In genomic region chr10:107025676-107026075, GRCh38 we compare ENCODE assay signal across 1 cellular context.
TF ChIP-seq lines count a peak whose summit lies in the region.

No MANE protein-coding gene starts in this region.

TF ChIP-seq in K562, 482 proteins besides CTCF, POLR2A, EP300 and RAD21 (continued from another document and continues in another):
- TF ChIP-seq FOXK2 (conservative IDR thresholded peaks at IDR 0.05 in 1 of 2, IDR thresholded peaks at IDR 0.05 in 1 of 2; ENCODE audit: low read depth in 2 of 2) (no peak), MAFG (tag; conservative IDR thresholded peaks at IDR 0.05) (peak; percentile 78), HDAC3 (IDR thresholded peaks at IDR 0.05; ENCODE audit: borderline replicate concordance, partially characterized antibody) (peak; percentile 74), SMAD4 (CRISPR knock-in tag; conservative IDR thresholded peaks at IDR 0.05) (peak; percentile 65), ZZZ3 (IDR thresholded peaks at IDR 0.05) (no peak), TFAP4 (CRISPR knock-in tag; IDR thresholded peaks at IDR 0.05; ENCODE audit: borderline replicate concordance) (no peak), CTCFL (IDR thresholded peaks at IDR 0.05; ENCODE audit: borderline replicate concordance, insufficient read depth, low read depth, low read length, poor library complexity, severe bottlenecking) (no peak), LEF1 (IDR thresholded peaks at IDR 0.05) (peak; percentile 60; the same call in 1 of the 2 replicates), NR4A1 (CRISPR knock-in tag; IDR thresholded peaks at IDR 0.05) (no peak), NR4A1 (tag; IDR thresholded peaks at IDR 0.05) (peak; percentile 27; the same call in 1 of the 2 replicates), TCF7L2 (IDR thresholded peaks at IDR 0.05; ENCODE audit: low read depth, low read length) (no peak), KDM1A (IDR thresholded peaks at IDR 0.05) (peak; percentile 87 to 92), PBX2 (CRISPR knock-in tag; IDR thresholded peaks at IDR 0.05; ENCODE audit: low read depth) (no peak), PBX2 (tag; conservative IDR thresholded peaks at IDR 0.05; ENCODE audit: low read depth) (no peak), NCOA1 (IDR thresholded peaks at IDR 0.05; ENCODE audit: low read depth) (peak; percentile 62; the same call in 1 of the 2 replicates), ZNF3 (CRISPR knock-in tag; IDR thresholded peaks at IDR 0.05) (no peak), TCF3 (CRISPR knock-in tag; IDR thresholded peaks at IDR 0.05) (peak; percentile 89), ATF6 (CRISPR knock-in tag; IDR thresholded peaks at IDR 0.05) (no peak), MTA1 (IDR thresholded peaks at IDR 0.05; ENCODE audit: borderline replicate concordance) (0 out of 2 replicates have a peak, but pooled peaks have one; percentile 48), CBX5 (IDR thresholded peaks at IDR 0.05; ENCODE audit: borderline replicate concordance, low read depth) (0 out of 2 replicates have a peak, but pooled peaks have one; percentile 25), JUN (IDR thresholded peaks at IDR 0.05; ENCODE audit: borderline replicate concordance, low read depth, low read length) (peak; percentile 21; the same call in 1 of the 2 replicates), JUN (CRISPR knock-in tag; IDR thresholded peaks at IDR 0.05; ENCODE audit: borderline replicate concordance) (no peak), ZNF347 (CRISPR knock-in tag; IDR thresholded peaks at IDR 0.05; ENCODE audit: low read depth) (no peak), SMAD2 (IDR thresholded peaks at IDR 0.05; ENCODE audit: low read depth, low read length) (no peak), LCOR (CRISPR knock-in tag; IDR thresholded peaks at IDR 0.05) (no peak), GTF2A2 (tag; IDR thresholded peaks at IDR 0.05) (no peak), NFYB (IDR thresholded peaks at IDR 0.05; ENCODE audit: extremely low read depth, insufficient read length) (no peak), ZKSCAN1 (IDR thresholded peaks at IDR 0.05; ENCODE audit: low read depth, low read length) (0 out of 2 replicates have a peak, but pooled peaks have one; percentile 17), ZKSCAN3 (CRISPR knock-in tag; IDR thresholded peaks at IDR 0.05) (no peak), CUX1 (CRISPR knock-in tag; IDR thresholded peaks at IDR 0.05) (no peak), TOE1 (IDR thresholded peaks at IDR 0.05; ENCODE audit: borderline replicate concordance) (no peak), TOE1 (CRISPR knock-in tag; IDR thresholded peaks at IDR 0.05; ENCODE audit: borderline replicate concordance, low read depth) (no peak), DPF2 (IDR thresholded peaks at IDR 0.05) (peak; percentile 85), ZNF174 (CRISPR knock-in tag; IDR thresholded peaks at IDR 0.05) (no peak), ZNF780A (CRISPR knock-in tag; IDR thresholded peaks at IDR 0.05) (no peak), PHB (CRISPR knock-in tag; IDR thresholded peaks at IDR 0.05) (no peak), POLR2AphosphoS5 (IDR thresholded peaks at IDR 0.05; ENCODE audit: control insufficient read depth, insufficient read depth, low read depth, low read length) (peak; percentile 71; the same call in 1 of the 2 replicates), NFIC (IDR thresholded peaks at IDR 0.05) (peak; percentile 42), RUNX1 (IDR thresholded peaks at IDR 0.05; ENCODE audit: low read depth) (no peak), COPS2 (conservative IDR thresholded peaks at IDR 0.05) (no peak), CREB3 (tag; conservative IDR thresholded peaks at IDR 0.05; ENCODE audit: low read depth) (no peak), MECOM (CRISPR knock-in tag; IDR thresholded peaks at IDR 0.05) (no peak), SMARCC2 (IDR thresholded peaks at IDR 0.05; ENCODE audit: low read depth) (peak; percentile 57; the same call in 1 of the 2 replicates), POLR2AphosphoS2 (IDR thresholded peaks at IDR 0.05; ENCODE audit: low read length) (no peak), FOXK1 (CRISPR knock-in tag; IDR thresholded peaks at IDR 0.05; ENCODE audit: borderline replicate concordance) (no peak), MTA2 (IDR thresholded peaks at IDR 0.05; ENCODE audit: low read depth) (peak; percentile 66; the same call in 1 of the 2 replicates), PHF21A (IDR thresholded peaks at IDR 0.05; ENCODE audit: borderline replicate concordance, low read depth) (no peak), MYC (IDR thresholded peaks at IDR 0.05; ENCODE audit: low read depth, low read length) (peak; percentile 17; the same call in 1 of the 2 replicates), MYC (CRISPR knock-in tag; IDR thresholded peaks at IDR 0.05; ENCODE audit: borderline replicate concordance, low read depth) (no peak), RFX5 (IDR thresholded peaks at IDR 0.05; ENCODE audit: low read depth, low read length) (no peak), SNAPC5 (CRISPR knock-in tag; IDR thresholded peaks at IDR 0.05) (no peak), SOX6 (IDR thresholded peaks at IDR 0.05) (peak; percentile 90), ZC3H4 (CRISPR knock-in tag; IDR thresholded peaks at IDR 0.05; ENCODE audit: borderline replicate concordance) (no peak), BCOR (IDR thresholded peaks at IDR 0.05) (no peak), ZNF436 (CRISPR knock-in tag; IDR thresholded peaks at IDR 0.05) (no peak), U2AF2 (optimal IDR thresholded peaks at IDR 0.05; ENCODE audit: low read depth, low read length) (no peak), RCOR1 (IDR thresholded peaks at IDR 0.05; ENCODE audit: borderline replicate concordance in 1 of 2, low read depth in 2 of 2, low read length in 2 of 2) (peak; percentile 64 to 92; a peak in 3 of 4 replicates), JUND (IDR thresholded peaks at IDR 0.05; ENCODE audit: borderline replicate concordance, low read depth, low read length) (peak; percentile 65; the same call in 1 of the 2 replicates), JUND (tag; IDR thresholded peaks at IDR 0.05; ENCODE audit: borderline replicate concordance, low read depth, low read length) (peak; percentile 59; the same call in 1 of the 3 replicates)
